Comparison of ENCODE assay signal across 8 cellular contexts in the genomic region with DNA sequence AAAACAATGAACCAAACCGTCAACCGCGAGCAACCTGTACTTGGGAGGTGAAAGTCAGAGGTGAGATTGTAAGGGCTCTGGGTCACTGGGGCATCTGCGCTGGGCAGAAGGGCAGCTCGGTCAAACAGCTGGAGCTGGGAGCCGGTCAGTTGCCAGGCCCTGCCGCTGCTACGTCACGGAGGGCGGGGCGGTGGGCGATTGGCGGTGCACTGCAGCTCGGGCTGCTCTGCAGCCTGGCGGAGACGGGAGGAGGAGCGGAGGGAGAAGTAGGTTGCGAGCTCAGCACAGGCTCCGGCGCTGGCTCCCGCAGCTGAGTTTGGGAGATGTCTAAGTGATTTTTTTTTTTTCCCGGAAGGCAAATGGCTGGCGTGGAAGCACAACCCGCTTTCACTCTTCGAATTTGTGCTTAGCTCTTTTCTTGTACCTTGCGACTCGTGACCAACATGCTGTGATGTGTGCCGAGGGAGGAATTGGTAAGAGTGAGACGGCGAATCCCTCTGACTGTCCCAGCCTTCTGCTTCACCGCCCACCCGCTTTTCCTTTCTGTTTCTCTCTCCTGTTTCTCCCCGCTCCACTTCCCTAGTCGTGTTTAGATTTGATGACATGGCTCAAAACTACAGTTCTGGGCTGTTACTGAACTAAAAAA. TPM values are rescaled to one million over a fixed set of nuclear protein-coding genes. Genes with fewer than 3 reads are reported as not detected.
DNase-seq lines count a peak whose midpoint lies in the region; ATAC-seq, FAIRE-seq and TF ChIP-seq lines count a peak whose summit lies in the region.

TSS of gene ATP10D (plus strand) at position 229 of the 646 bp plus-strand sequence. CDS start 27,266 bp downstream, outside the sequence.

- H3K36me3 Mint-ChIP-seq in T-cell (no peaks in the 10 kb centered on the region), type B pancreatic cell (no peaks in the 10 kb centered on the region)

- FAIRE-seq in GM12891 (lab: Jason Lieb, UNC) = peak; percentile 99

- peaks cover 0 to 6% (median 0%) of the 10 kb centered on the region in 11 donors for H3K9me3 ChIP-seq in heart right ventricle

- whole genome bisulfite sequencing in heart right ventricle, 2 donors = 0% methylated on average over 34 of the region's 34 CpGs

- POLR2A ChIA-PET in T-cell (lab: Charles Lee) = interaction anchor here (0.7 to 1.1 kb wide), 4 partner anchors 9 to 76 kb away, joined by 3 to 6 read pairs (median 5); partner anchors contain the start of gene COMMD8 (in 1 of the 2)

- H3K4me1 Mint-ChIP-seq in T-cell (peaks cover 30 to 32% (median 30%) of the 10 kb centered on the region in 3 donors), type B pancreatic cell (ENCODE audit: unreplicated experiment) (peaks cover 16% of the 10 kb centered on the region)

- H3K27ac ChIP-seq in heart right ventricle = peak within 1 kb of the TSS; percentile 83 to 95 (median 90)

- H3K4me3 ChIP-seq in heart right ventricle = peak within 1 kb of the TSS; percentile 46 to 77 (median 66)

- H3K27me3 Mint-ChIP-seq in T-cell (no peaks in the 10 kb centered on the region), type B pancreatic cell (no peaks in the 10 kb centered on the region)

- H3K9me3 Mint-ChIP-seq in T-cell = peaks cover 0 to 2% (median 0%) of the 10 kb centered on the region in 3 donors
- no peaks in the 10 kb centered on the region for H3K9me3 Mint-ChIP-seq in type B pancreatic cell

- no peaks in the 10 kb centered on the region for H3K36me3 ChIP-seq in heart right ventricle

- peak; percentile 99 for ATAC-seq in HG02678 (IDR thresholded peaks at IDR 0.05; ENCODE audit: unreplicated experiment)
- ATAC-seq in T-cell (replicated peaks in 1 of 4) = peak; percentile 96 to 98 (median 96)
- peak; percentile 99 to 100 (median 100) for ATAC-seq in heart right ventricle

- intact Hi-C loops in heart right ventricle (cut with DNase I) (loop anchor here in 5 of 10 donors (1.0 to 10.0 kb wide), 4 partner anchors 22 to 80 kb away; partner anchors contain the start of gene COMMD8 (in 4 of the 5)), posterior cingulate gyrus (cut with DNase I) (loop anchor here (1.0 to 10.0 kb wide), 2 partner anchors 22 to 430 kb away; partner anchors contain the start of genes COMMD8 and NFXL1)

- H3K27ac Mint-ChIP-seq in T-cell (peak within 1 kb of the TSS; percentile 79 to 93), type B pancreatic cell (peak within 1 kb of the TSS; percentile 98)

- TF ChIP-seq CTCF in heart right ventricle (IDR thresholded peaks at IDR 0.05) (peak in 6 of 9 donors; percentile 21 to 58 (median 36)), type B pancreatic cell (conservative IDR thresholded peaks at IDR 0.05) (peak; percentile 46)

- H3K4me1 ChIP-seq in heart right ventricle = peaks cover 0 to 50% (median 27%) of the 10 kb centered on the region in 9 donors

- H3K4me3 Mint-ChIP-seq in T-cell = peak within 1 kb of the TSS; percentile 90 to 97 (median 95)
- H3K4me3 Mint-ChIP-seq in type B pancreatic cell = peak within 1 kb of the TSS; percentile 99

- no peaks in the 10 kb centered on the region for H3K27me3 ChIP-seq in heart right ventricle

- peak; percentile 88 for TF ChIP-seq POLR2A in GM12891 (IDR thresholded peaks at IDR 0.05; ENCODE audit: low read depth, low read length)

- CTCF ChIA-PET in T-cell (lab: Charles Lee) = interaction anchor here in 1 of 2 donors (0.7 to 1.4 kb wide), 8 partner anchors 12 to 533 kb away, joined by 3 to 16 read pairs (median 3); partner anchors contain the start of gene COMMD8

- DNase-seq in GM12891 (ENCODE audit: insufficient read length, low spot score) (peak; percentile 48), NCI-H1105 treated with DMSO at 0.1 percent for 48 hours (lab: John Stamatoyannopoulos, UW) (peak; percentile 66), T-cell (peak; percentile 38 to 83 (median 64)), amniotic stem cell (lab: John Stamatoyannopoulos, UW) (peak; percentile 92), heart right ventricle (peak; percentile 96 to 98), posterior cingulate gyrus (peak; percentile 93 to 99 (median 96)), type B pancreatic cell (ENCODE audit: extremely low spot score, unreplicated experiment) (peak; percentile 93)

TF ChIP-seq in GM12891, 5 proteins besides CTCF, POLR2A, EP300 and RAD21:
- TF ChIP-seq PAX5 (IDR thresholded peaks at IDR 0.05; ENCODE audit: insufficient read depth, low read length, severe bottlenecking) = no peak
- TF ChIP-seq TAF1 (IDR thresholded peaks at IDR 0.05; ENCODE audit: low read depth, low read length) = no peak; the same call in 1 of the 2 replicates
- peak; percentile 80 for TF ChIP-seq POLR2AphosphoS5 (IDR thresholded peaks at IDR 0.05; ENCODE audit: low read depth, low read length)
- peak; percentile 58 for TF ChIP-seq SPI1 (IDR thresholded peaks at IDR 0.05; ENCODE audit: low read depth, low read length)
- no peak; the same call in 1 of the 2 replicates for TF ChIP-seq POU2F2 (IDR thresholded peaks at IDR 0.05; ENCODE audit: low read depth, low read length)

RNA-seq across cellular contexts. Expression of gene ATP10D, which starts in this region (rescaled TPM):
- 3.4 TPM for polyA plus RNA-seq in GM12891 (2012; ENCODE audit: low read depth, missing spikeins)
- total RNA-seq in T-cell (1 to 10 TPM; 2.3 to 8.0 (median 5.0) TPM), heart right ventricle (10 to 100 TPM in 2 of 10 donors, 1 to 10 TPM in 8; 7.7 to 15.7 (median 8.9) TPM), type B pancreatic cell (ENCODE audit: low replicate concordance) (17.1 and 33.5 TPM in 2 replicates)
- polyA plus RNA-seq in heart right ventricle = 1 to 10 TPM; 2.8 to 5.2 TPM

Comparison
In these comparisons a context has a peak if more than half of its experiments do, and no peak if none do; other contexts are left out.
1. Peak in every context shown above with its lines: DNase-seq, ATAC-seq, H3K4me3 ChIP-seq and H3K27ac ChIP-seq.